6 cellular contexts compared by ENCODE assay signal in the genomic region with DNA sequence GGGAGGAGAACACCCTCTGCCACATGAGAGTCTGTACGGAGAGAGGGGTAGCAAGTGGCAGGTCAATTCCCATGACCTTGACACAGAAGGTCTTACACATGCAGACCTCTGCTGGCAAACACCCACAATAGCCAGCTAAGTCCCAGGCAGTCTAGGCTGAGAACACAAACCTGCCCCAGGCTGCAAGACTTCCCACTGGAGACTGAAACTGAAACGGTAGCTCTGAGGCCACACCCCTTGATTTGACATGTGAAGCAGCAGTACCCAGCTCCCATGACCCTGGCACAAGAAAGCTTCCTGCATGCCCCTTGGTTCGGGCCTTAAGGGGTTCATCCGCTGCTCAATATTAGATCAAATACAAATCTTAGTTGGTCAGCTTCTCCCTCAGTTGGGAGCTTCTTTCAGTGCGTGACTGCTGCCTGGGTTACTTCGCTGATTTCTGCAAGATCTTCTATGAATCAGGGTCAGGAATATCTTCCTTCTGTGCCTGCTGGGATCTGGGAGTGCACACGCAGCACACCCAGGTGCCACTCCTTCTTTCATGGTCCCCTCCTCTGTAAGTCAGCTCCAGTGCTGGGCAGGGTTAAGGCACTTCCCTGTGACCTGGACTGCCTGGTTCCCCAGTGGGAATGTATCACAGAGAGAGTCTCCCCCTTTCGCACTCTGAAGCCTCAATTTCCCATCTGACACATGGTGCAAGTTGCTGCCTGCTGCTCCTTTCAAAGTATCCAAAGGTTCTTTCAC.
DNase-seq lines count a peak whose midpoint lies in the region; ATAC-seq and TF ChIP-seq lines count a peak whose summit lies in the region.
"Not testable (repeated sequence)": the region's sequence is repeated elsewhere in the genome, so short reads cannot be mapped to it uniquely, and the experiment has no call there.

No MANE protein-coding gene starts in this region.

- 36 to 38% methylated on average over 4 to 7 of the region's 8 CpGs for WGBS in body of pancreas, 2 donors

- not testable (repeated sequence) for H3K4me1 ChIP-seq in DND-41 (ENCODE audit: insufficient read depth, low read length); MM.1S (ENCODE audit: low read length); body of pancreas; mucosa of descending colon (ENCODE audit: low read depth); upper lobe of right lung

- not testable (repeated sequence) for H3K9me2 ChIP-seq in MM.1S (replicated peaks; ENCODE audit: insufficient read depth, low read length)

- ATAC-seq in DND-41 (ENCODE audit: insufficient read depth, low read depth), result not testable (repeated sequence)
- ATAC-seq in body of pancreas, result peak; percentile 59
- peak; percentile 95 for ATAC-seq in left colon
- ATAC-seq in mucosa of descending colon, result peak; percentile 93
- ATAC-seq in upper lobe of right lung, result peak; percentile 21

- peak; percentile 2 for DNase-seq in DND-41
- DNase-seq in MM.1S, result peak; percentile 9
- peak in 2 of 4 donors; percentile 5 to 35 for DNase-seq in body of pancreas
- peak in 1 of 2 donors; percentile 6 for DNase-seq in left colon
- DNase-seq in mucosa of descending colon, result peak in 1 of 3 donors; percentile 5
- not testable (repeated sequence) for DNase-seq in upper lobe of right lung

- H3K36me3 ChIP-seq in DND-41 (ENCODE audit: insufficient read depth, low read length); MM.1S (replicated peaks; ENCODE audit: insufficient read depth, low read length); body of pancreas (replicated peaks in 1 of 2; ENCODE audit: insufficient read depth in 1 of 2, low read depth in 2 of 2); mucosa of descending colon (ENCODE audit: low read depth); upper lobe of right lung: not testable (repeated sequence)

- not testable (repeated sequence) for H3K4me2 ChIP-seq in DND-41 (ENCODE audit: insufficient read depth, low read length)
- peak overlapping the region; percentile 16; the same call in 1 of the 2 replicates for H3K4me2 ChIP-seq in MM.1S (ENCODE audit: low read depth, low read length)

- H3K4me3 ChIP-seq in DND-41 (ENCODE audit: low read depth in 1 of 2, low read length in 2 of 2); MM.1S (ENCODE audit: low read length); body of pancreas; mucosa of descending colon; upper lobe of right lung: not testable (repeated sequence)

- intact Hi-C loops in body of pancreas (cut with DNase I); left colon (cut with DNase I, micrococcal nuclease); mucosa of descending colon (cut with DNase I, micrococcal nuclease); upper lobe of right lung (cut with DNase I): not testable (repeated sequence)

- TF ChIP-seq POLR2A in body of pancreas (IDR thresholded peaks at IDR 0.05), result not testable (repeated sequence)

- H3K79me2 ChIP-seq in DND-41 (ENCODE audit: insufficient read depth, low read length); MM.1S (ENCODE audit: low read length): not testable (repeated sequence)

- not testable (repeated sequence) for H4K20me1 ChIP-seq in DND-41 (ENCODE audit: insufficient read depth, low read length); MM.1S (ENCODE audit: insufficient read depth, low read length)

- H3K27ac ChIP-seq in DND-41 (ENCODE audit: low read length); MM.1S (ENCODE audit: low read length); body of pancreas; upper lobe of right lung: not testable (repeated sequence)

- not testable (repeated sequence) for H3F3A ChIP-seq in MM.1S (ENCODE audit: insufficient read depth, low read length)

- H3K27me3 ChIP-seq in DND-41 (ENCODE audit: insufficient read depth, low read length, poor library complexity); MM.1S (replicated peaks; ENCODE audit: insufficient read depth, low read length); body of pancreas; upper lobe of right lung: not testable (repeated sequence)

- not testable (repeated sequence) for H2AFZ ChIP-seq in DND-41 (ENCODE audit: low read depth, low read length)
- peak overlapping the region; percentile 48; the same call in 1 of the 2 replicates for H2AFZ ChIP-seq in MM.1S (ENCODE audit: low read length)

- H3K9me3 ChIP-seq in DND-41 (ENCODE audit: insufficient read depth, low read length, severe bottlenecking); MM.1S (replicated peaks; ENCODE audit: insufficient read depth, low read length); body of pancreas; mucosa of descending colon; upper lobe of right lung: not testable (repeated sequence)

- not testable (repeated sequence) for H3K9ac ChIP-seq in DND-41 (ENCODE audit: low read depth, low read length); MM.1S (ENCODE audit: low read length)

- TF ChIP-seq CTCF in DND-41 (IDR thresholded peaks at IDR 0.05; ENCODE audit: borderline replicate concordance, extremely low read depth, low read length, poor library complexity, severe bottlenecking); MM.1S (IDR thresholded peaks at IDR 0.05; ENCODE audit: low read length); body of pancreas (IDR thresholded peaks at IDR 0.05); mucosa of descending colon (IDR thresholded peaks at IDR 0.05); upper lobe of right lung (IDR thresholded peaks at IDR 0.05): not testable (repeated sequence)
